ENCODE assay signal across 20 cellular contexts in the genomic region with DNA sequence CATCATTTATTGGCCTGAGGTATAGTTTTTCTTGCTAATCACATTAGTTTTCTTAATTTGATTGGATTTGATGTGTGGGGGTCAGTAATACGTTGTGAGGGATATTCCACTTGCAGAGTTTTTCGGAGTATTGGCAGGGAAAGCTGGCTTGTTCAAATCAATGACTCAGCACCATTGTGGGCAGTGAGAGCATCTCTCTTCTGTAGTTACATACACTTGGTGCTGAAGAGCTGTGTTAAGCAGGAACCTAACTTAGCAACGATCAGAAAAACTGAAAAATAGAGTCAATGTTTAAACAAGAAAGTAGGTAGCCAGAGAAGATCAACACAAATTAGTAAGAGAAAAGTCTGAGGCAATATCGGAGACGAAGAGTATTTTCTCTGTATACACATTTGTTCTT.
DNase-seq lines count a peak whose midpoint lies in the region; ATAC-seq and TF ChIP-seq lines count a peak whose summit lies in the region.
"Had no signal": no experiment of that assay in that cellular context is flagged by ENCODE, and none has a peak within 500 bp of the region (broad histone marks: within the 10 kb centered on the region; RNA-seq: fewer than 3 reads in every experiment).

No MANE protein-coding gene starts in this region.

- POLR2A ChIA-PET in CD4-positive, alpha-beta T cell (lab: Charles Lee) = no interaction called here

- no peak overlapping the region for H3K27ac Mint-ChIP-seq in CD4-positive, alpha-beta T cell
- H3K27ac Mint-ChIP-seq: activated CD4-positive, alpha-beta T cell treated with anti-CD3 and anti-CD28 coated beads, Interleukin-2, amount 10 ng/mL, durations not matched to agents 7 days and 5 days; activated naive CD4-positive, alpha-beta T cell treated with anti-CD3 and anti-CD28 coated beads, Interleukin-2, amount 50 U/mL, for 72 hours; CD8-positive, alpha-beta T cell; natural killer cell had no signal

- H3K36me3 Mint-ChIP-seq in CD4-positive, alpha-beta T cell (ENCODE audit: low read depth) = no peaks in the 10 kb centered on the region
- H3K36me3 Mint-ChIP-seq: activated naive CD4-positive, alpha-beta T cell treated with anti-CD3 and anti-CD28 coated beads, Interleukin-2, amount 50 U/mL, for 72 hours; CD8-positive, alpha-beta T cell; natural killer cell had no signal

- peaks cover 3% of the 10 kb centered on the region for H3K9me3 Mint-ChIP-seq in CD4-positive, alpha-beta T cell
- H3K9me3 Mint-ChIP-seq: activated CD4-positive, alpha-beta T cell treated with anti-CD3 and anti-CD28 coated beads, Interleukin-2, amount 10 ng/mL, durations not matched to agents 7 days and 5 days had no signal

- in situ Hi-C loops in astrocyte of the cerebellum (cut with HindIII; ENCODE audit: low sequenced_read_pairs) = no loop called here

- H3K27ac ChIP-seq in CD4-positive, alpha-beta T cell (ENCODE audit: low read depth, low read length) = no peak overlapping the region
- H3K27ac ChIP-seq: testis had no signal

- no peak overlapping the region for H3K4me3 ChIP-seq in astrocyte of the cerebellum (ENCODE audit: low read depth, low read length)
- H3K4me3 ChIP-seq: testis had no signal

- CTCF ChIA-PET in CD4-positive, alpha-beta T cell (lab: Charles Lee) = no interaction called here

- no peaks in the 10 kb centered on the region for H3K27me3 Mint-ChIP-seq in CD4-positive, alpha-beta T cell
- H3K27me3 Mint-ChIP-seq: activated CD4-positive, alpha-beta T cell treated with anti-CD3 and anti-CD28 coated beads, Interleukin-2, amount 10 ng/mL, durations not matched to agents 7 days and 5 days had no signal

- DNase-seq in SHP77 (lab: John Stamatoyannopoulos, UW) (peak; percentile 1 to 18), SHP77 treated with DMSO at 0.1 percent for 48 hours (lab: John Stamatoyannopoulos, UW) (no peak), astrocyte of the cerebellum (ENCODE audit: low read depth) (peak; percentile 33), iPS-NIHi7 (ENCODE audit: extremely low spot score) (peak; percentile 10), superior temporal gyrus (ENCODE audit: extremely low spot score) (peak; percentile 87), hepatic stellate cell (ENCODE audit: low spot score) (no peak)
- no peak for DNase-seq in CD4-positive, alpha-beta T cell
- DNase-seq: activated CD4-positive, alpha-beta T cell treated with anti-CD3 and anti-CD28 coated beads, Interleukin-2, amount 10 ng/mL, durations not matched to agents 7 days and 5 days; CD8-positive, alpha-beta T cell; erythroblast; MM.1S; natural killer cell; NCI-H2029 treated with DMSO at 0.1 percent for 48 hours; NCI-H526; retina; testis had no signal

- no peak for TF ChIP-seq CTCF in astrocyte of the cerebellum (IDR thresholded peaks at IDR 0.05; ENCODE audit: low read depth, low read length, missing control alignments)
- TF ChIP-seq CTCF in CD4-positive, alpha-beta T cell (IDR thresholded peaks at IDR 0.05) = no peak

- intact Hi-C loops in CD4-positive, alpha-beta T cell (cut with DNase I, micrococcal nuclease) = no loop called here

- H3K9me3 ChIP-seq in CD4-positive, alpha-beta T cell (ENCODE audit: control insufficient read depth, low read length) = no peaks in the 10 kb centered on the region
- H3K9me3 ChIP-seq: testis had no signal

- no peak for ATAC-seq in CD4-positive, alpha-beta T cell (ENCODE audit: poor library complexity)
- no peak for ATAC-seq in HG02981 (IDR thresholded peaks at IDR 0.05; ENCODE audit: unreplicated experiment)
- ATAC-seq: activated naive CD4-positive, alpha-beta T cell treated with anti-CD3 and anti-CD28 coated beads, Interleukin-2, amount 50 U/mL, for 72 hours; CD8-positive, alpha-beta T cell; left lobe of liver; natural killer cell; Right ventricle myocardium inferior had no signal

- no peaks in the 10 kb centered on the region for H3K4me1 Mint-ChIP-seq in CD4-positive, alpha-beta T cell (ENCODE audit: low read depth)
- H3K4me1 Mint-ChIP-seq: activated CD4-positive, alpha-beta T cell treated with anti-CD3 and anti-CD28 coated beads, Interleukin-2, amount 10 ng/mL, durations not matched to agents 7 days and 5 days; natural killer cell had no signal

- H3K4me3 Mint-ChIP-seq in CD4-positive, alpha-beta T cell = no peak overlapping the region
- H3K4me3 Mint-ChIP-seq: activated CD4-positive, alpha-beta T cell treated with anti-CD3 and anti-CD28 coated beads, Interleukin-2, amount 10 ng/mL, durations not matched to agents 7 days and 5 days; CD8-positive, alpha-beta T cell; natural killer cell had no signal

- H3K27me3 ChIP-seq in CD4-positive, alpha-beta T cell (ENCODE audit: control insufficient read depth, insufficient read depth, low read length) = no peaks in the 10 kb centered on the region
- H3K27me3 ChIP-seq: testis had no signal

Comparison
In these comparisons a context has a peak if more than half of its experiments do, and no peak if none do; other contexts are left out.
1. DNase-seq: peak in SHP77 (2 of 2), astrocyte of the cerebellum (single experiment), iPS-NIHi7 (single experiment) and superior temporal gyrus (single experiment); none in SHP77 treated with DMSO at 0.1 percent for 48 hours (single experiment), CD4-positive, alpha-beta T cell (0 of 10) and hepatic stellate cell (single experiment).